ENCODE assay signal across 8 cellular contexts in genomic region chr3:102225407-102226132, GRCh38.
A peak's percentile ranks its signal among the peaks of the same experiment; 100 is the strongest.
DNase-seq lines count a peak whose midpoint lies in the region; ATAC-seq and TF ChIP-seq lines count a peak whose summit lies in the region.

No MANE protein-coding gene starts in this region.

- H3K4me3 ChIP-seq in fibroblast of lung (replicated peaks in 1 of 4; ENCODE audit: control extremely low read depth in 1 of 4, insufficient read depth in 1 of 4, low read depth in 3 of 4, low read length in 4 of 4) (no peak overlapping the region), neuronal stem cell (ENCODE audit: low read length in 2 of 2) (no peak overlapping the region)

- H3K27me3 ChIP-seq in fibroblast of lung (ENCODE audit: control insufficient read depth, insufficient read depth, low read length) (no peaks in the 10 kb centered on the region), neuronal stem cell (ENCODE audit: control insufficient read depth in 3 of 3, insufficient read depth in 3 of 3, low read depth in 1 of 3, low read length in 3 of 3) (no peaks in the 10 kb centered on the region)

- no peak overlapping the region for H3K18ac ChIP-seq in neuronal stem cell (ENCODE audit: low read length)

- no peak overlapping the region for H3K4me2 ChIP-seq in fibroblast of lung (ENCODE audit: extremely low read depth, insufficient read depth, low read length)
- no peak overlapping the region for H3K4me2 ChIP-seq in neuronal stem cell (ENCODE audit: insufficient read depth, low read length, poor library complexity, severe bottlenecking)

- no peak overlapping the region for H4K91ac ChIP-seq in neuronal stem cell (ENCODE audit: low read depth, low read length, poor library complexity)

- no peak overlapping the region for H3K4ac ChIP-seq in neuronal stem cell (ENCODE audit: low read length)

- H2AFZ ChIP-seq in fibroblast of lung (ENCODE audit: low read length) (no peak overlapping the region), neuronal stem cell (ENCODE audit: low read length) (no peak overlapping the region)

- H2BK15ac ChIP-seq in neuronal stem cell (ENCODE audit: low read length) = no peak overlapping the region

- H3K79me2 ChIP-seq in fibroblast of lung (ENCODE audit: control insufficient read depth, insufficient read depth, low read length) = no peaks in the 10 kb centered on the region

- H4K20me1 ChIP-seq in fibroblast of lung (ENCODE audit: control insufficient read depth, extremely low read depth, insufficient read depth, low read length) = no peaks in the 10 kb centered on the region

- no peak overlapping the region for H3K27ac ChIP-seq in fibroblast of lung (ENCODE audit: insufficient read depth, low read length)
- no peak overlapping the region for H3K27ac ChIP-seq in neuronal stem cell (replicated peaks; ENCODE audit: low read length)

- in situ Hi-C loops in SK-MEL-5 (cut with HindIII; ENCODE audit: low pct_unique_long_range_greater_than_20kb, low sequenced_read_pairs) = no loop called here

- no peak overlapping the region for H2AK5ac ChIP-seq in neuronal stem cell (ENCODE audit: low read depth, low read length)

- H3K36me3 ChIP-seq in fibroblast of lung (ENCODE audit: control insufficient read depth, insufficient read depth, low read length) = no peaks in the 10 kb centered on the region
- no peaks in the 10 kb centered on the region for H3K36me3 ChIP-seq in neuronal stem cell (replicated peaks in 1 of 2; ENCODE audit: control insufficient read depth in 2 of 2, insufficient read depth in 2 of 2, low read length in 2 of 2)

- DNase-seq in COR-L47 (lab: John Stamatoyannopoulos, UW) (peak; percentile 75), MV-4-11 (lab: John Stamatoyannopoulos, UW) (peak; percentile 27), SK-MEL-5 (ENCODE audit: low read depth, low spot score) (peak; percentile 87), fibroblast of lung (ENCODE audit: low read depth in 2 of 2) (peak; percentile 72 to 88), neuronal stem cell (ENCODE audit: low spot score) (peak; percentile 21), GOT3 (lab: John Stamatoyannopoulos, UW) (no peak), KG1 (lab: John Stamatoyannopoulos, UW) (no peak)

- H2BK12ac ChIP-seq in neuronal stem cell (ENCODE audit: low read length) = no peak overlapping the region

- H3K79me1 ChIP-seq in neuronal stem cell (ENCODE audit: low read depth, low read length) = no peaks in the 10 kb centered on the region

- no peak overlapping the region for H2BK120ac ChIP-seq in neuronal stem cell (ENCODE audit: low read depth, low read length)

- no peaks in the 10 kb centered on the region for H3K4me1 ChIP-seq in fibroblast of lung (ENCODE audit: control insufficient read depth, extremely low read depth, insufficient read depth, low read length)
- H3K4me1 ChIP-seq in neuronal stem cell (ENCODE audit: control insufficient read depth in 2 of 2, insufficient read depth in 1 of 2, low read depth in 1 of 2, low read length in 2 of 2) = no peaks in the 10 kb centered on the region

- no CpG with 5 or more reads among the region's 1 CpG for WGBS in neuronal stem cell (ENCODE audit: extremely low coverage in 2 of 2, insufficient read length in 2 of 2, insufficient replicate concordance in 1 of 2), 2 donors

- peak; percentile 59 to 63 for TF ChIP-seq CTCF in fibroblast of lung (conservative IDR thresholded peaks at IDR 0.05 in 1 of 2, IDR thresholded peaks at IDR 0.05 in 1 of 2; ENCODE audit: low read depth in 1 of 2, low read length in 2 of 2)

- H3K9ac ChIP-seq in fibroblast of lung (ENCODE audit: insufficient read depth, low read length) = no peak overlapping the region
- no peak overlapping the region for H3K9ac ChIP-seq in neuronal stem cell (ENCODE audit: low read depth, low read length, poor library complexity)

- H2BK5ac ChIP-seq in neuronal stem cell (ENCODE audit: low read length) = no peak overlapping the region

- H3K14ac ChIP-seq in neuronal stem cell (ENCODE audit: low read length) = no peak overlapping the region

- H4K8ac ChIP-seq in neuronal stem cell (ENCODE audit: low read depth, low read length) = no peak overlapping the region

- no peak overlapping the region for H3K23ac ChIP-seq in neuronal stem cell (ENCODE audit: low read depth, low read length, poor library complexity)

- H3K9me3 ChIP-seq in fibroblast of lung (ENCODE audit: control insufficient read depth, insufficient read depth, low read depth, low read length) = no peaks in the 10 kb centered on the region
- no peaks in the 10 kb centered on the region for H3K9me3 ChIP-seq in neuronal stem cell (replicated peaks in 1 of 2; ENCODE audit: control insufficient read depth in 2 of 2, insufficient read depth in 1 of 2, low read depth in 1 of 2, low read length in 2 of 2)

- ATAC-seq in GM19351 (IDR thresholded peaks at IDR 0.05; ENCODE audit: unreplicated experiment) = peak; percentile 44

Comparison
In these comparisons a context has a peak if more than half of its experiments do, and no peak if none do; other contexts are left out.
1. DNase-seq: peak in COR-L47 (single experiment), MV-4-11 (single experiment), SK-MEL-5 (single experiment), fibroblast of lung (2 of 2) and neuronal stem cell (single experiment); none in GOT3 (single experiment) and KG1 (single experiment).